Comparison of ENCODE assay signal across 27 cellular contexts in the genomic region with DNA sequence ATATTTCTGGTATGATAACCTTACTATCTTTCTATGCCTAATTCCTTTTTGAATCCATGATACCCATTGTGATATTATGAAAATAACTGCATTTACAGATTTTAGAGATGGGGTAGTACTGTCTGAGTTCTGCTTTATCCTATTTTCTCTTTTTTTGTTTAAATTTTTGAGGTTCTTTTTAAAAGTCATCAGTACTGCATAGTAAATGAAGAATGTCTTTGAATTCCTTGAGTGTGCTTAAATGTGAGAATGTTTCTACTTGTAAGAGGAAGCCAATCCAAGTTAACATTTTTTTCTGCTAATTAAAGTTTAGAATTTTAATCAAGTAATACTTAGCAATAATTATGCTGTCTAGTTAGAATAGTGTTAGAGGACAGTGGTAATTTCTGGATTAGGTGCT.
"Had no signal": no experiment of that assay in that cellular context is flagged by ENCODE, and none has a peak within 500 bp of the region (broad histone marks: within the 10 kb centered on the region; RNA-seq: fewer than 3 reads in every experiment).

No MANE protein-coding gene starts in this region.

- H3K27ac Mint-ChIP-seq: activated CD4-positive, alpha-beta T cell treated with anti-CD3 and anti-CD28 coated beads for 36 hours; activated CD8-positive, alpha-beta memory T cell treated with anti-CD3 and anti-CD28 coated beads, Interleukin-2, amount 10 ng/mL, durations not matched to agents 7 days and 5 days; activated CD8-positive, alpha-beta T cell treated with anti-CD3 and anti-CD28 coated beads, Interleukin-2, amount 10 ng/mL, durations not matched to agents 7 days and 5 days; activated naive CD4-positive, alpha-beta T cell treated with anti-CD3 and anti-CD28 coated beads, Interleukin-2, amount 50 U/mL, for 24 hours; activated naive CD8-positive, alpha-beta T cell treated with anti-CD3 and anti-CD28 coated beads, Interleukin-2, amount 50 U/mL, for 24 hours; activated T-helper 2 cell treated with anti-CD3 and anti-CD28 coated beads, Interferon-gamma antibody, Interleukin-2, Interleukin-4, amounts not matched to agents 10 μg/mL and 5 μg/mL and 100 μg/mL, durations not matched to agents 14 hours and 24 hours and 36 hours; T-helper 2 cell treated with Interferon-gamma antibody and Interleukin-4, amounts not matched to agents 5 μg/mL and 100 μg/mL, for 36 hours had no signal

- H3K36me3 ChIP-seq: colonic mucosa, lower lobe of right lung, ovary, sigmoid colon, thoracic aorta, uterus had no signal

- H3K4me3 Mint-ChIP-seq: activated CD4-positive, alpha-beta T cell treated with anti-CD3 and anti-CD28 coated beads for 36 hours; activated CD8-positive, alpha-beta memory T cell treated with anti-CD3 and anti-CD28 coated beads, Interleukin-2, amount 10 ng/mL, durations not matched to agents 7 days and 5 days; activated CD8-positive, alpha-beta T cell treated with anti-CD3 and anti-CD28 coated beads, Interleukin-2, amount 10 ng/mL, durations not matched to agents 7 days and 5 days; activated naive CD4-positive, alpha-beta T cell treated with anti-CD3 and anti-CD28 coated beads, Interleukin-2, amount 50 U/mL, for 24 hours; activated naive CD8-positive, alpha-beta T cell treated with anti-CD3 and anti-CD28 coated beads, Interleukin-2, amount 50 U/mL, for 24 hours; immature natural killer cell; T-helper 2 cell treated with Interferon-gamma antibody and Interleukin-4, amounts not matched to agents 5 μg/mL and 100 μg/mL, for 36 hours had no signal

- H3K4me3 ChIP-seq: colonic mucosa, lower lobe of right lung, mucosa of descending colon, ovary, psoas muscle, sigmoid colon, thoracic aorta, uterus had no signal

- H3K9me3 Mint-ChIP-seq: activated naive CD4-positive, alpha-beta T cell treated with anti-CD3 and anti-CD28 coated beads, Interleukin-2, amount 50 U/mL, for 24 hours had no signal

- H3K27me3 Mint-ChIP-seq: activated CD4-positive, alpha-beta T cell treated with anti-CD3 and anti-CD28 coated beads for 36 hours; activated CD8-positive, alpha-beta memory T cell treated with anti-CD3 and anti-CD28 coated beads, Interleukin-2, amount 10 ng/mL, durations not matched to agents 7 days and 5 days; activated naive CD4-positive, alpha-beta T cell treated with anti-CD3 and anti-CD28 coated beads, Interleukin-2, amount 50 U/mL, for 24 hours; activated naive CD8-positive, alpha-beta T cell treated with anti-CD3 and anti-CD28 coated beads, Interleukin-2, amount 50 U/mL, for 24 hours had no signal

- H3K9me3 ChIP-seq: colonic mucosa, lower lobe of right lung, mucosa of descending colon, ovary, psoas muscle, sigmoid colon, thoracic aorta, uterus had no signal

- H3K27me3 ChIP-seq: colonic mucosa, ovary, sigmoid colon, uterus had no signal

- H3K27ac ChIP-seq: colonic mucosa, lower lobe of right lung, ovary, psoas muscle, thoracic aorta, uterus had no signal

- DNase-seq: activated CD4-positive, alpha-beta T cell treated with anti-CD3 and anti-CD28 coated beads for 36 hours; activated CD4-positive, CD25-positive, alpha-beta regulatory T cell; activated CD8-positive, alpha-beta memory T cell treated with anti-CD3 and anti-CD28 coated beads, Interleukin-2, amount 10 ng/mL, durations not matched to agents 7 days and 5 days; activated CD8-positive, alpha-beta T cell treated with anti-CD3 and anti-CD28 coated beads, Interleukin-2, amount 10 ng/mL, durations not matched to agents 7 days and 5 days; activated naive CD8-positive, alpha-beta T cell treated with anti-CD3 and anti-CD28 coated beads, Interleukin-2, amount 50 U/mL, for 24 hours; activated T-cell treated with anti-CD3 and anti-CD28 coated beads, Interleukin-2, amount 50 U/mL, for 48 hours; amygdala; colonic mucosa; effector memory CD4-positive, alpha-beta T cell; head of caudate nucleus; hypothalamus; immature natural killer cell; lower lobe of right lung; mesenchymal stem cell; mucosa of descending colon; ovary; psoas muscle; sigmoid colon; stimulated activated CD4-positive, alpha-beta T cell treated with anti-CD3 and anti-CD28 coated beads, Interleukin-1b, Interleukin-23, amount 100 ng/mL, for 48 hours; stimulated activated naive CD4-positive, alpha-beta T cell treated with Interleukin-2 at 50 U/mL for 16 hours; T-helper 1 cell; trophoblast cell; uterus had no signal

- H3K4me1 ChIP-seq: colonic mucosa, psoas muscle had no signal

- ATAC-seq: activated CD4-positive, alpha-beta T cell treated with anti-CD3 and anti-CD28 coated beads for 36 hours; activated CD8-positive, alpha-beta memory T cell treated with anti-CD3 and anti-CD28 coated beads, Interleukin-2, amount 10 ng/mL, durations not matched to agents 7 days and 5 days; activated CD8-positive, alpha-beta T cell treated with anti-CD3 and anti-CD28 coated beads, Interleukin-2, amount 10 ng/mL, durations not matched to agents 7 days and 5 days; activated naive CD8-positive, alpha-beta T cell treated with anti-CD3 and anti-CD28 coated beads, Interleukin-2, amount 50 U/mL, for 24 hours; lower lobe of right lung; psoas muscle had no signal
